ENCODE assay signal across 13 cellular contexts in genomic region chr5:54387659-54388232, GRCh38.
A peak's percentile ranks its signal among the peaks of the same experiment; 100 is the strongest.
DNase-seq lines count a peak whose midpoint lies in the region; ATAC-seq and TF ChIP-seq lines count a peak whose summit lies in the region.
"Had no signal": no experiment of that assay in that cellular context is flagged by ENCODE, and none has a peak within 500 bp of the region (broad histone marks: within the 10 kb centered on the region; RNA-seq: fewer than 3 reads in every experiment).

No MANE protein-coding gene starts in this region.

- H3K4me1 ChIP-seq in adipocyte (ENCODE audit: control insufficient read depth, insufficient read depth, low read length), result peaks cover 23% of the 10 kb centered on the region
- H3K4me1 ChIP-seq in left ventricle myocardium inferior, result peaks cover 30% of the 10 kb centered on the region
- H3K4me1 ChIP-seq in tibial artery, result peaks cover 0 to 20% (median 0%) of the 10 kb centered on the region in 4 donors
- H3K4me1 ChIP-seq: sigmoid colon had no signal

- DNase-seq in Right ventricle myocardium inferior (ENCODE audit: missing footprints) (no peak), cardiac septum (ENCODE audit: low spot score) (no peak), adipocyte (ENCODE audit: low read depth) (peak; percentile 71), left ventricle myocardium inferior (no peak), tibial artery (no peak), mucosa of gallbladder (ENCODE audit: low spot score) (no peak), lower leg skin (ENCODE audit: low spot score in 2 of 2) (no peak), DMS153 treated with DMSO at 0.1 percent for 48 hours (lab: John Stamatoyannopoulos, UW; ENCODE audit: unreplicated experiment) (no peak)
- DNase-seq: HFFc6, T-helper 9 cell had no signal

- peak; percentile 90 for ATAC-seq in Right ventricle myocardium inferior

- intact Hi-C loops in Right ventricle myocardium inferior (cut with DNase I), result no loop called here
- intact Hi-C loops in cardiac septum (cut with DNase I), result no loop called here
- intact Hi-C loops in left ventricle myocardium inferior (cut with micrococcal nuclease), result no loop called here
- intact Hi-C loops in tibial artery (cut with DNase I; ENCODE audit: low total_unique reads), result no loop called here
- intact Hi-C loops in lower leg skin (cut with DNase I; ENCODE audit: low total_unique reads), result no loop called here

- H3K9me3 ChIP-seq in adipocyte (ENCODE audit: control insufficient read depth, low read length), result no peaks in the 10 kb centered on the region
- H3K9me3 ChIP-seq in left ventricle myocardium inferior (replicated peaks), result peaks cover under 1% of the 10 kb centered on the region
- no peaks in the 10 kb centered on the region for H3K9me3 ChIP-seq in tibial artery
- H3K9me3 ChIP-seq: sigmoid colon had no signal

- H3K27ac ChIP-seq in left ventricle myocardium inferior (replicated peaks) (peak overlapping the region; percentile 65), tibial artery (peak overlapping the region; percentile 1 to 7)
- H3K27ac ChIP-seq: cardiac muscle cell had no signal

- H3K4me3 ChIP-seq in adipocyte (ENCODE audit: low read length) (peak overlapping the region; percentile 4), left ventricle myocardium inferior (no peak overlapping the region), tibial artery (no peak overlapping the region), lower leg skin (ENCODE audit: low read depth, poor library complexity, severe bottlenecking) (no peak overlapping the region)
- H3K4me3 ChIP-seq: cardiac muscle cell, lung, sigmoid colon had no signal

- WGBS in lower leg skin, 2 donors, result 77 to 83% methylated on average over 3 of the region's 3 CpGs

- TF ChIP-seq CTCF in left ventricle myocardium inferior (IDR thresholded peaks at IDR 0.05; ENCODE audit: borderline replicate concordance) (no peak), tibial artery (IDR thresholded peaks at IDR 0.05) (no peak), lower leg skin (IDR thresholded peaks at IDR 0.05) (no peak)

- H3K27me3 ChIP-seq in adipocyte (replicated peaks; ENCODE audit: control insufficient read depth, insufficient read depth, low read length) (no peaks in the 10 kb centered on the region), left ventricle myocardium inferior (ENCODE audit: low read depth) (no peaks in the 10 kb centered on the region), tibial artery (no peaks in the 10 kb centered on the region)
- H3K27me3 ChIP-seq: cardiac muscle cell, sigmoid colon had no signal

- TF ChIP-seq POLR2A in lower leg skin (IDR thresholded peaks at IDR 0.05), result no peak

- no peak overlapping the region for H3K9ac ChIP-seq in adipocyte (ENCODE audit: low read length)

- H3K36me3 ChIP-seq in adipocyte (ENCODE audit: control insufficient read depth, insufficient read depth, low read length, severe bottlenecking), result no peaks in the 10 kb centered on the region
- no peaks in the 10 kb centered on the region for H3K36me3 ChIP-seq in left ventricle myocardium inferior
- H3K36me3 ChIP-seq in tibial artery, result no peaks in the 10 kb centered on the region
- H3K36me3 ChIP-seq: cardiac muscle cell, sigmoid colon had no signal
